In genomic region chr2:43594875-43595274, GRCh38 we compare ENCODE assay signal across 9 cellular contexts. TPM values are rescaled to one million over a fixed set of nuclear protein-coding genes. Genes with fewer than 3 reads are reported as not detected.
DNase-seq lines count a peak whose midpoint lies in the region; ATAC-seq and TF ChIP-seq lines count a peak whose summit lies in the region.
"Had no signal": no experiment of that assay in that cellular context is flagged by ENCODE, and none has a peak within 500 bp of the region (broad histone marks: within the 10 kb centered on the region; RNA-seq: fewer than 3 reads in every experiment).

No MANE protein-coding gene starts in this region.

- DNase-seq in AG10803 (ENCODE audit: low read depth) (no peak), Karpas-422 (no peak), colonic mucosa (no peak), NCI-H2227 treated with DMSO at 0.1 percent for 48 hours (lab: John Stamatoyannopoulos, UW) (no peak), cerebellar cortex (ENCODE audit: low spot score) (no peak)
- no peak for DNase-seq in naive thymus-derived CD8-positive, alpha-beta T cell
- DNase-seq: stimulated activated CD4-positive, alpha-beta T cell treated with anti-CD3 and anti-CD28 coated beads, Interleukin-12 subunit alpha, Interleukin-12 subunit beta, amount 100 ng/mL, for 4 hours had no signal

- peaks cover 0 to 24% (median 0%) of the 10 kb centered on the region in 3 donors for H3K36me3 Mint-ChIP-seq in naive thymus-derived CD8-positive, alpha-beta T cell

- H3K9ac ChIP-seq in Karpas-422 (ENCODE audit: low read length), result peak overlapping the region; percentile 94
- peak overlapping the region in 1 of 2 donors; percentile 87 for H3K9ac ChIP-seq in colonic mucosa (ENCODE audit: low read depth in 2 of 2, low read length in 2 of 2)

- ATAC-seq in naive thymus-derived CD8-positive, alpha-beta T cell, result no peak
- ATAC-seq in GM21717 (IDR thresholded peaks at IDR 0.05; ENCODE audit: unreplicated experiment) (no peak), GM19467 (IDR thresholded peaks at IDR 0.05; ENCODE audit: unreplicated experiment) (no peak)

- peak overlapping the region; percentile 89 to 97 (median 96) for H3K4me3 Mint-ChIP-seq in naive thymus-derived CD8-positive, alpha-beta T cell

- intact Hi-C loops in colonic mucosa (cut with DNase I), result no loop called here

- no peaks in the 10 kb centered on the region for H4K20me1 ChIP-seq in Karpas-422 (ENCODE audit: insufficient read depth, low read depth, low read length)

- H3K27me3 Mint-ChIP-seq in naive thymus-derived CD8-positive, alpha-beta T cell, result peaks cover 0 to 5% (median 2%) of the 10 kb centered on the region in 5 donors

- TF ChIP-seq CTCF in AG10803 (conservative IDR thresholded peaks at IDR 0.05; ENCODE audit: low read length) (no peak), colonic mucosa (IDR thresholded peaks at IDR 0.05) (no peak)

- peak overlapping the region; percentile 5 to 99 (median 98) for H3K27ac Mint-ChIP-seq in naive thymus-derived CD8-positive, alpha-beta T cell

- peaks cover 31% of the 10 kb centered on the region for H3K79me2 ChIP-seq in Karpas-422 (ENCODE audit: low read length)

- H3K27me3 ChIP-seq in Karpas-422 (ENCODE audit: low read length), result no peaks in the 10 kb centered on the region
- H3K27me3 ChIP-seq in colonic mucosa, result no peaks in the 10 kb centered on the region

- no peaks in the 10 kb centered on the region for H3K9me2 ChIP-seq in Karpas-422 (replicated peaks; ENCODE audit: insufficient read depth, low read length)

- peak overlapping the region; percentile 94 for H3K4me2 ChIP-seq in Karpas-422 (ENCODE audit: low read depth, low read length, poor library complexity, severe bottlenecking)

- H3K9me3 ChIP-seq in Karpas-422 (ENCODE audit: low read length) (no peaks in the 10 kb centered on the region), colonic mucosa (no peaks in the 10 kb centered on the region)

- H3K4me1 Mint-ChIP-seq in naive thymus-derived CD8-positive, alpha-beta T cell, result peaks cover 17 to 41% (median 32%) of the 10 kb centered on the region in 4 donors

- H3K4me1 ChIP-seq in Karpas-422 (ENCODE audit: low read length) (peaks cover 20% of the 10 kb centered on the region), colonic mucosa (peaks cover 7% of the 10 kb centered on the region)

- H3K27ac ChIP-seq in Karpas-422 (ENCODE audit: low read length) (no peak overlapping the region), colonic mucosa (no peak overlapping the region)

- no peaks in the 10 kb centered on the region for H3K9me3 Mint-ChIP-seq in naive thymus-derived CD8-positive, alpha-beta T cell

- POLR2A ChIA-PET in naive thymus-derived CD8-positive, alpha-beta T cell (lab: Charles Lee), result interaction anchor here (1.7 to 2.3 kb wide), 3 partner anchors 10 to 784 kb away, joined by 4 to 20 read pairs (median 8); partner anchors contain the start of gene ZFP36L2

- H2AFZ ChIP-seq in Karpas-422 (ENCODE audit: low read length), result no peak overlapping the region

- H3K4me3 ChIP-seq in AG10803 (ENCODE audit: low read length) (peak overlapping the region; percentile 70), Karpas-422 (ENCODE audit: low read length) (peak overlapping the region; percentile 96), colonic mucosa (peak overlapping the region; percentile 80)

- peaks cover 4% of the 10 kb centered on the region; the same call in 1 of the 2 replicates for H3K36me3 ChIP-seq in Karpas-422 (ENCODE audit: insufficient read depth, low read length)
- H3K36me3 ChIP-seq in colonic mucosa, result no peaks in the 10 kb centered on the region

RNA-seq across cellular contexts. Expression of gene THADA, which starts 1.0 kb away (rescaled TPM):
- 29.4 and 35.6 TPM in 2 replicates for total RNA-seq in Karpas-422 (2014; rRNA removed; shearing (Covaris generic); ENCODE audit: low replicate concordance)
- total RNA-seq in colonic mucosa, result 10 to 100 TPM; 14.6 to 31.4 TPM
- total RNA-seq in naive thymus-derived CD8-positive, alpha-beta T cell, result 10 to 100 TPM; 36.4 to 40.3 TPM
- polyA plus RNA-seq in naive thymus-derived CD8-positive, alpha-beta T cell, result 10 to 100 TPM in 1 of 3 donors, 1 to 10 TPM in 2; 9.2 to 15.5 (median 9.8) TPM

RNA-seq across cellular contexts. Expression of gene PLEKHH2, which starts 42.2 kb away (rescaled TPM):
- not detected in 2 replicates for total RNA-seq in Karpas-422 (2014; rRNA removed; shearing (Covaris generic); ENCODE audit: low replicate concordance)
- total RNA-seq in colonic mucosa, result 1 to 10 TPM; 1.6 to 5.5 TPM
- 1 to 10 TPM; 5.7 to 6.4 TPM for total RNA-seq in naive thymus-derived CD8-positive, alpha-beta T cell
- polyA plus RNA-seq in naive thymus-derived CD8-positive, alpha-beta T cell, result under 1 TPM in 2 of 3 donors, not detected in 1; 0.13 to 0.80 TPM
